In genomic region chr12:93786669-93787397, GRCh38 we compare ENCODE assay signal across 15 cellular contexts.
A peak's percentile ranks its signal among the peaks of the same experiment; 100 is the strongest.
DNase-seq lines count a peak whose midpoint lies in the region; ATAC-seq and TF ChIP-seq lines count a peak whose summit lies in the region.
"Had no signal": no experiment of that assay in that cellular context is flagged by ENCODE, and none has a peak within 500 bp of the region (broad histone marks: within the 10 kb centered on the region; RNA-seq: fewer than 3 reads in every experiment).

No MANE protein-coding gene starts in this region.

- TF ChIP-seq CTCF in astrocyte of the spinal cord (IDR thresholded peaks at IDR 0.05; ENCODE audit: low read depth, low read length) (no peak), tibial nerve (IDR thresholded peaks at IDR 0.05) (no peak)

- H3K27me3 Mint-ChIP-seq in activated naive CD4-positive, alpha-beta T cell treated with anti-CD3 and anti-CD28 coated beads for 36 hours (ENCODE audit: low read depth) = no peaks in the 10 kb centered on the region
- H3K27me3 Mint-ChIP-seq in activated naive CD4-positive, alpha-beta T cell treated with anti-CD3 and anti-CD28 coated beads, Interleukin-2, amount 10 ng/mL, durations not matched to agents 7 days and 5 days = no peaks in the 10 kb centered on the region
- H3K27me3 Mint-ChIP-seq: activated CD4-positive, alpha-beta memory T cell treated with anti-CD3 and anti-CD28 coated beads, Interleukin-2, amount 10 ng/mL, durations not matched to agents 7 days and 5 days had no signal

- H3K4me1 ChIP-seq in tibial nerve (peaks cover 0 to 62% (median 30%) of the 10 kb centered on the region in 4 donors), aorta (ENCODE audit: control insufficient read depth in 1 of 2, insufficient read depth in 2 of 2, low read length in 2 of 2) (peaks cover 0 to 9% of the 10 kb centered on the region in 2 donors)

- H3K9me3 Mint-ChIP-seq in activated naive CD4-positive, alpha-beta T cell treated with anti-CD3 and anti-CD28 coated beads for 36 hours = peaks cover 5% of the 10 kb centered on the region
- H3K9me3 Mint-ChIP-seq in activated naive CD4-positive, alpha-beta T cell treated with anti-CD3 and anti-CD28 coated beads, Interleukin-2, amount 10 ng/mL, durations not matched to agents 7 days and 5 days = peaks cover 6% of the 10 kb centered on the region
- H3K9me3 Mint-ChIP-seq: CD8-positive, alpha-beta memory T cell had no signal

- peaks cover 17% of the 10 kb centered on the region for H3K36me3 Mint-ChIP-seq in activated naive CD4-positive, alpha-beta T cell treated with anti-CD3 and anti-CD28 coated beads for 36 hours (ENCODE audit: low read depth)
- H3K36me3 Mint-ChIP-seq in activated naive CD4-positive, alpha-beta T cell treated with anti-CD3 and anti-CD28 coated beads, Interleukin-2, amount 10 ng/mL, durations not matched to agents 7 days and 5 days = peaks cover 15% of the 10 kb centered on the region

- no peak for DNase-seq in activated naive CD4-positive, alpha-beta T cell treated with anti-CD3 and anti-CD28 coated beads for 36 hours
- no peak for DNase-seq in activated naive CD4-positive, alpha-beta T cell treated with anti-CD3 and anti-CD28 coated beads, Interleukin-2, amount 10 ng/mL, durations not matched to agents 7 days and 5 days
- DNase-seq in astrocyte of the spinal cord (ENCODE audit: low read depth, low spot score) (peak; percentile 45), iris pigment epithelial cell (ENCODE audit: low read depth) (peak; percentile 62), tibial nerve (ENCODE audit: low spot score in 2 of 2) (no peak), aorta (no peak), ACHN (no peak)
- DNase-seq: 8988T; activated CD4-positive, alpha-beta memory T cell treated with anti-CD3 and anti-CD28 coated beads, Interleukin-2, amount 10 ng/mL, durations not matched to agents 7 days and 5 days; CD8-positive, alpha-beta memory T cell; NCI-H2171; upper lobe of left lung had no signal

- H3K27ac ChIP-seq in tibial nerve = peak overlapping the region in 3 of 4 donors; percentile 73 to 85 (median 81)
- no peak overlapping the region for H3K27ac ChIP-seq in aorta (ENCODE audit: low read depth in 1 of 2, low read length in 2 of 2)
- H3K27ac ChIP-seq: SK-N-MC had no signal

- H3K27ac Mint-ChIP-seq in activated naive CD4-positive, alpha-beta T cell treated with anti-CD3 and anti-CD28 coated beads for 36 hours = peak overlapping the region; percentile 24
- H3K27ac Mint-ChIP-seq in activated naive CD4-positive, alpha-beta T cell treated with anti-CD3 and anti-CD28 coated beads, Interleukin-2, amount 10 ng/mL, durations not matched to agents 7 days and 5 days = no peak overlapping the region
- H3K27ac Mint-ChIP-seq: activated CD4-positive, alpha-beta memory T cell treated with anti-CD3 and anti-CD28 coated beads, Interleukin-2, amount 10 ng/mL, durations not matched to agents 7 days and 5 days; activated T-helper 1 cell treated with anti-CD3 and anti-CD28 coated beads, Interleukin-12 subunit alpha, Interleukin-12 subunit beta, Interleukin-2, Interleukin-4 antibody, amounts not matched to agents 30 ng/mL and 10 ng/mL and 1 ng/mL, durations not matched to agents 14 hours and 24 hours and 36 hours had no signal

- WGBS in tibial nerve, 2 donors = 72 to 84% methylated on average over 4 of the region's 4 CpGs
- WGBS in aorta, 2 donors = 75 to 80% methylated on average over 4 of the region's 4 CpGs

- H3K4me1 Mint-ChIP-seq in activated naive CD4-positive, alpha-beta T cell treated with anti-CD3 and anti-CD28 coated beads for 36 hours (ENCODE audit: low read depth) = peaks cover 70% of the 10 kb centered on the region
- H3K4me1 Mint-ChIP-seq in activated naive CD4-positive, alpha-beta T cell treated with anti-CD3 and anti-CD28 coated beads, Interleukin-2, amount 10 ng/mL, durations not matched to agents 7 days and 5 days = peaks cover 67% of the 10 kb centered on the region

- no peak for TF ChIP-seq POLR2A in tibial nerve (IDR thresholded peaks at IDR 0.05)

- H3K4me3 ChIP-seq in astrocyte of the spinal cord (ENCODE audit: low read depth, low read length) (no peak overlapping the region), tibial nerve (no peak overlapping the region), aorta (ENCODE audit: low read length in 2 of 2) (no peak overlapping the region)
- H3K4me3 ChIP-seq: SK-N-MC, upper lobe of left lung had no signal

- H3K9me3 ChIP-seq in tibial nerve (no peaks in the 10 kb centered on the region), aorta (ENCODE audit: control insufficient read depth, low read length) (no peaks in the 10 kb centered on the region)
- H3K9me3 ChIP-seq: upper lobe of left lung had no signal

- H3K27me3 ChIP-seq in tibial nerve = no peaks in the 10 kb centered on the region
- H3K27me3 ChIP-seq in aorta (ENCODE audit: control insufficient read depth in 1 of 2, insufficient read depth in 2 of 2, low read length in 1 of 2) = no peaks in the 10 kb centered on the region
- H3K27me3 ChIP-seq: upper lobe of left lung had no signal

- H3K36me3 ChIP-seq in tibial nerve (no peaks in the 10 kb centered on the region), aorta (ENCODE audit: control insufficient read depth in 1 of 2, insufficient read depth in 2 of 2, low read length in 1 of 2) (no peaks in the 10 kb centered on the region)
- H3K36me3 ChIP-seq: upper lobe of left lung had no signal

- intact Hi-C loops in activated naive CD4-positive, alpha-beta T cell treated with anti-CD3 and anti-CD28 coated beads for 36 hours (cut with micrococcal nuclease) = loop anchor here (5.0 to 10.0 kb wide), 5 partner anchors 478 to 1232 kb away; no protein-coding TSS in a partner anchor
- intact Hi-C loops in aorta (cut with DNase I) = loop anchor here in 1 of 2 donors (5.0 kb wide), 2 partner anchors 130 to 180 kb away; no protein-coding TSS in a partner anchor

- CTCF ChIA-PET in activated naive CD4-positive, alpha-beta T cell treated with anti-CD3 and anti-CD28 coated beads for 36 hours (lab: Charles Lee) = no interaction called here
- CTCF ChIA-PET in activated naive CD4-positive, alpha-beta T cell treated with anti-CD3 and anti-CD28 coated beads, Interleukin-2, amount 10 ng/mL, durations not matched to agents 7 days and 5 days (lab: Charles Lee) = no interaction called here

- no peak overlapping the region for H3K4me3 Mint-ChIP-seq in activated naive CD4-positive, alpha-beta T cell treated with anti-CD3 and anti-CD28 coated beads for 36 hours
- H3K4me3 Mint-ChIP-seq in activated naive CD4-positive, alpha-beta T cell treated with anti-CD3 and anti-CD28 coated beads, Interleukin-2, amount 10 ng/mL, durations not matched to agents 7 days and 5 days = no peak overlapping the region
- H3K4me3 Mint-ChIP-seq: activated CD4-positive, alpha-beta memory T cell treated with anti-CD3 and anti-CD28 coated beads, Interleukin-2, amount 10 ng/mL, durations not matched to agents 7 days and 5 days; activated T-helper 1 cell treated with anti-CD3 and anti-CD28 coated beads, Interleukin-12 subunit alpha, Interleukin-12 subunit beta, Interleukin-2, Interleukin-4 antibody, amounts not matched to agents 30 ng/mL and 10 ng/mL and 1 ng/mL, durations not matched to agents 14 hours and 24 hours and 36 hours; CD8-positive, alpha-beta memory T cell had no signal

- in situ Hi-C loops in astrocyte of the spinal cord (cut with HindIII; ENCODE audit: low sequenced_read_pairs) = no loop called here
- in situ Hi-C loops in ACHN (cut with HindIII; ENCODE audit: low pct_ligation_motif_present, low pct_unique_long_range_greater_than_20kb, low sequenced_read_pairs) = no loop called here

- TF ChIP-seq EP300 in tibial nerve (IDR thresholded peaks at IDR 0.05) = no peak

- no peak for ATAC-seq in aorta (ENCODE audit: low FRiP score)
- ATAC-seq in GM18498 (IDR thresholded peaks at IDR 0.05; ENCODE audit: unreplicated experiment) = no peak

Comparison
In these comparisons a context has a peak if more than half of its experiments do, and no peak if none do; other contexts are left out.
1. DNase-seq: peak in astrocyte of the spinal cord (single experiment) and iris pigment epithelial cell (single experiment); none in activated naive CD4-positive, alpha-beta T cell treated with anti-CD3 and anti-CD28 coated beads for 36 hours (single experiment), activated naive CD4-positive, alpha-beta T cell treated with anti-CD3 and anti-CD28 coated beads, Interleukin-2, amount 10 ng/mL, durations not matched to agents 7 days and 5 days (single experiment), tibial nerve (0 of 2), aorta (0 of 2) and ACHN (single experiment).
2. H3K27ac ChIP-seq: peak in tibial nerve (3 of 4); none in aorta (0 of 2).